In the genomic region with DNA sequence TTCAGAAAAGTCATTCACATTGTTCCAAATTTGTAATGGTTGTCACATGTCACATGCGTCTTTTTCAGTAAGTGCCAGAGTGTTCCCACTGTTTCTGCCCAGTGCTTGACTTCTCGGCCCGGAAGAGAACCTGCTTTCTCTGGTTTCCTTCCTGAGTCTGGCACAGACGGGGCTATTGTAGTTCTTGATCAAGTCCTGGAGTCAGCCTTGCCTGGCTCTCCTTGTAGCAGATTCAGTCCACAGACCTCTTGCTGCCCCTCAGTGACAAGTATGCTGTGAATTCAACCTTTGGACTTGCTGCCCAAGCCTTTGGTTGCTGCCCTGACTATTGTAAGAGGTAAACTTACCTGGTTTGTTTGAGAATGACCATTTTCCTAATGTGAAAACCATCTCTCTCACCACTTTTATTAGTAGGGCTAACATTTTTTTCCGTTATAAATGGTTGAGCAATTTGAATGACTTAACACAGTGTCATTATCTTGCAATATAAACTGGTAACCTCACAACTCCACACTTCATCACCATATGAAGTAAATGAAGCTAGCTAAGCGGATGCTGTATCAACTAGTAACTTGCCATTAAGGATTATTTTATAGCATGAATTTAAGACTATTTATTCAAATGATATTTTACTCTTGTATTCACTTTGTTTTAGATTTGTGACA, we compare ENCODE assay signal across 1 cellular context.
TF ChIP-seq lines count a peak whose summit lies in the region.

No MANE protein-coding gene starts in this region.

TF ChIP-seq in HepG2, 621 proteins besides CTCF, POLR2A, EP300 and RAD21 (continued from another document):
- TF ChIP-seq, protein P1, sequence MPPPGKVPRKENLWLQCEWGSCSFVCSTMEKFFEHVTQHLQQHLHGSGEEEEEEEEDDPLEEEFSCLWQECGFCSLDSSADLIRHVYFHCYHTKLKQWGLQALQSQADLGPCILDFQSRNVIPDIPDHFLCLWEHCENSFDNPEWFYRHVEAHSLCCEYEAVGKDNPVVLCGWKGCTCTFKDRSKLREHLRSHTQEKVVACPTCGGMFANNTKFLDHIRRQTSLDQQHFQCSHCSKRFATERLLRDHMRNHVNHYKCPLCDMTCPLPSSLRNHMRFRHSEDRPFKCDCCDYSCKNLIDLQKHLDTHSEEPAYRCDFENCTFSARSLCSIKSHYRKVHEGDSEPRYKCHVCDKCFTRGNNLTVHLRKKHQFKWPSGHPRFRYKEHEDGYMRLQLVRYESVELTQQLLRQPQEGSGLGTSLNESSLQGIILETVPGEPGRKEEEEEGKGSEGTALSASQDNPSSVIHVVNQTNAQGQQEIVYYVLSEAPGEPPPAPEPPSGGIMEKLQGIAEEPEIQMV (CRISPR knock-in tag; IDR thresholded peaks at IDR 0.05; ENCODE audit: low read depth), result no peak
- TF ChIP-seq, protein P2, sequence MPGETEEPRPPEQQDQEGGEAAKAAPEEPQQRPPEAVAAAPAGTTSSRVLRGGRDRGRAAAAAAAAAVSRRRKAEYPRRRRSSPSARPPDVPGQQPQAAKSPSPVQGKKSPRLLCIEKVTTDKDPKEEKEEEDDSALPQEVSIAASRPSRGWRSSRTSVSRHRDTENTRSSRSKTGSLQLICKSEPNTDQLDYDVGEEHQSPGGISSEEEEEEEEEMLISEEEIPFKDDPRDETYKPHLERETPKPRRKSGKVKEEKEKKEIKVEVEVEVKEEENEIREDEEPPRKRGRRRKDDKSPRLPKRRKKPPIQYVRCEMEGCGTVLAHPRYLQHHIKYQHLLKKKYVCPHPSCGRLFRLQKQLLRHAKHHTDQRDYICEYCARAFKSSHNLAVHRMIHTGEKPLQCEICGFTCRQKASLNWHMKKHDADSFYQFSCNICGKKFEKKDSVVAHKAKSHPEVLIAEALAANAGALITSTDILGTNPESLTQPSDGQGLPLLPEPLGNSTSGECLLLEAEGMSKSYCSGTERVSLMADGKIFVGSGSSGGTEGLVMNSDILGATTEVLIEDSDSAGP (CRISPR knock-in tag; IDR thresholded peaks at IDR 0.05; ENCODE audit: borderline replicate concordance), result no peak
- TF ChIP-seq, protein P3, sequence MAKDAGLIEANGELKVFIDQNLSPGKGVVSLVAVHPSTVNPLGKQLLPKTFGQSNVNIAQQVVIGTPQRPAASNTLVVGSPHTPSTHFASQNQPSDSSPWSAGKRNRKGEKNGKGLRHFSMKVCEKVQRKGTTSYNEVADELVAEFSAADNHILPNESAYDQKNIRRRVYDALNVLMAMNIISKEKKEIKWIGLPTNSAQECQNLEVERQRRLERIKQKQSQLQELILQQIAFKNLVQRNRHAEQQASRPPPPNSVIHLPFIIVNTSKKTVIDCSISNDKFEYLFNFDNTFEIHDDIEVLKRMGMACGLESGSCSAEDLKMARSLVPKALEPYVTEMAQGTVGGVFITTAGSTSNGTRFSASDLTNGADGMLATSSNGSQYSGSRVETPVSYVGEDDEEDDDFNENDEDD (CRISPR knock-in tag; IDR thresholded peaks at IDR 0.05; ENCODE audit: borderline replicate concordance), result no peak
TF ChIP-seq in HepG2: peak in this region for 34.
